19 cellular contexts compared by ENCODE assay signal in the genomic region with DNA sequence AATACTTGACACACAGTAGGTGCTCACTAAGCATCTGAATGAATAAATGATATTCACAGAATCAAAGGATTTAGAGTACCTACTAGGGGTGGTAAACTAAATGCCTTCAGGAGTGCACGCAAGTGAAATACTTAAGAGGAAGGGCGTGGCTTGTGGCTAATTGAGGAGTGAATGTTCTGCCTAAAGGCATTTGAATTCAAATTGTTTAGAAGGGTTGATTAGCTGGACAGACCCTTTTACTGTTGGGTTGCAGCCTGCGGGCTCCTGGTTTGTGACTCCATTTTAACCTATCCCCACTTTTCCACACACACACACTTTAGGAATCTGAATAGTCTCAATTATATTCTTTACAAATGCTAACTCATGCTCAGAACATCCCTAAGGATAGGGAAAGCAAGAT.
DNase-seq lines count a peak whose midpoint lies in the region; ATAC-seq and TF ChIP-seq lines count a peak whose summit lies in the region.
"Had no signal": no experiment of that assay in that cellular context is flagged by ENCODE, and none has a peak within 500 bp of the region (broad histone marks: within the 10 kb centered on the region; RNA-seq: fewer than 3 reads in every experiment).

No MANE protein-coding gene starts in this region.

- in situ Hi-C loops in KBM-7 (cut with MboI; ENCODE audit: low pct_unique_long_range_greater_than_20kb, low sequenced_read_pairs) = no loop called here

- H3K27me3 Mint-ChIP-seq in WTC11 (ENCODE audit: low read depth) (peaks cover 22% of the 10 kb centered on the region), immature natural killer cell (ENCODE audit: low read depth in 3 of 3) (peaks cover 0 to 2% (median 0%) of the 10 kb centered on the region in 3 donors)
- H3K27me3 Mint-ChIP-seq: CD4-positive, alpha-beta T cell had no signal

- no peak for TF ChIP-seq CTCF in WTC11 (IDR thresholded peaks at IDR 0.05)

- H3K27ac Mint-ChIP-seq in WTC11 (no peak overlapping the region), immature natural killer cell (no peak overlapping the region)
- H3K27ac Mint-ChIP-seq: CD4-positive, alpha-beta T cell had no signal

- H3K4me1 Mint-ChIP-seq in WTC11 = peaks cover 48% of the 10 kb centered on the region
- H3K4me1 Mint-ChIP-seq in immature natural killer cell = peaks cover 49 to 60% of the 10 kb centered on the region in 2 donors

- POLR2A ChIA-PET in WTC11 (lab: Charles Lee) = no interaction called here

- H3K36me3 Mint-ChIP-seq in WTC11 = peaks cover 9% of the 10 kb centered on the region; the same call in 1 of the 2 replicates
- peaks cover 4 to 12% (median 8%) of the 10 kb centered on the region in 3 donors for H3K36me3 Mint-ChIP-seq in immature natural killer cell

- no peak overlapping the region for H3K4me3 Mint-ChIP-seq in WTC11
- H3K4me3 Mint-ChIP-seq in immature natural killer cell = peak overlapping the region; percentile 15 to 55 (median 24)
- H3K4me3 Mint-ChIP-seq: CD4-positive, alpha-beta T cell had no signal

- DNase-seq in COLO829 (ENCODE audit: low spot score) (peak; percentile 35), KBM-7 (peak; percentile 13), WTC11 (ENCODE audit: low spot score) (no peak), immature natural killer cell (no peak)
- DNase-seq: Calu3; CD4-positive, alpha-beta T cell; MG63; NCI-H1048; NCI-H1436 treated with DMSO at 0.1 percent for 48 hours; NCI-H2029 treated with DMSO at 0.1 percent for 48 hours; NCI-H446 treated with DMSO at 0.1 percent for 48 hours; NCI-H774; SHP77 treated with DMSO at 0.1 percent for 48 hours had no signal

- 0 out of 2 replicates have a peak, but pooled peaks cover 7% of the 10 kb centered on the region for H3K9me3 Mint-ChIP-seq in WTC11
- H3K9me3 Mint-ChIP-seq in immature natural killer cell = peaks cover 0 to 1% (median 0%) of the 10 kb centered on the region in 6 donors
- H3K9me3 Mint-ChIP-seq: CD4-positive, alpha-beta T cell had no signal

- ATAC-seq in WTC11 (peak; percentile 59), HG02981 (IDR thresholded peaks at IDR 0.05; ENCODE audit: unreplicated experiment) (no peak), HG02571 (IDR thresholded peaks at IDR 0.05; ENCODE audit: unreplicated experiment) (no peak), GM19324 (IDR thresholded peaks at IDR 0.05; ENCODE audit: low FRiP score, unreplicated experiment) (no peak)
- ATAC-seq: A549, GM12878, SK-N-SH treated with all-trans-retinoic acid at 6 μM for 48 hours had no signal

- CTCF ChIA-PET in WTC11 (lab: Charles Lee) = no interaction called here

TF ChIP-seq in WTC11, 78 proteins besides CTCF, POLR2A, EP300 and RAD21:
- TF ChIP-seq ZBTB21 (CRISPR knock-in tag; IDR thresholded peaks at IDR 0.05; ENCODE audit: borderline replicate concordance) = no peak
- TF ChIP-seq, protein P1, sequence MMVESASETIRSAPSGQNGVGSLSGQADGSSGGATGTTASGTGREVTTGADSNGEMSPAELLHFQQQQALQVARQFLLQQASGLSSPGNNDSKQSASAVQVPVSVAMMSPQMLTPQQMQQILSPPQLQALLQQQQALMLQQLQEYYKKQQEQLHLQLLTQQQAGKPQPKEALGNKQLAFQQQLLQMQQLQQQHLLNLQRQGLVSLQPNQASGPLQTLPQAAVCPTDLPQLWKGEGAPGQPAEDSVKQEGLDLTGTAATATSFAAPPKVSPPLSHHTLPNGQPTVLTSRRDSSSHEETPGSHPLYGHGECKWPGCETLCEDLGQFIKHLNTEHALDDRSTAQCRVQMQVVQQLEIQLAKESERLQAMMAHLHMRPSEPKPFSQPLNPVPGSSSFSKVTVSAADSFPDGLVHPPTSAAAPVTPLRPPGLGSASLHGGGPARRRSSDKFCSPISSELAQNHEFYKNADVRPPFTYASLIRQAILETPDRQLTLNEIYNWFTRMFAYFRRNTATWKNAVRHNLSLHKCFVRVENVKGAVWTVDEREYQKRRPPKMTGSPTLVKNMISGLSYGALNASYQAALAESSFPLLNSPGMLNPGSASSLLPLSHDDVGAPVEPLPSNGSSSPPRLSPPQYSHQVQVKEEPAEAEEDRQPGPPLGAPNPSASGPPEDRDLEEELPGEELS (CRISPR knock-in tag; IDR thresholded peaks at IDR 0.05) = no peak

Comparison
In these comparisons a context has a peak if more than half of its experiments do, and no peak if none do; other contexts are left out.
1. DNase-seq: peak in COLO829 (single experiment) and KBM-7 (single experiment); none in WTC11 (single experiment) and immature natural killer cell (0 of 3).